Comparison of ENCODE assay signal across 8 cellular contexts in the genomic region with DNA sequence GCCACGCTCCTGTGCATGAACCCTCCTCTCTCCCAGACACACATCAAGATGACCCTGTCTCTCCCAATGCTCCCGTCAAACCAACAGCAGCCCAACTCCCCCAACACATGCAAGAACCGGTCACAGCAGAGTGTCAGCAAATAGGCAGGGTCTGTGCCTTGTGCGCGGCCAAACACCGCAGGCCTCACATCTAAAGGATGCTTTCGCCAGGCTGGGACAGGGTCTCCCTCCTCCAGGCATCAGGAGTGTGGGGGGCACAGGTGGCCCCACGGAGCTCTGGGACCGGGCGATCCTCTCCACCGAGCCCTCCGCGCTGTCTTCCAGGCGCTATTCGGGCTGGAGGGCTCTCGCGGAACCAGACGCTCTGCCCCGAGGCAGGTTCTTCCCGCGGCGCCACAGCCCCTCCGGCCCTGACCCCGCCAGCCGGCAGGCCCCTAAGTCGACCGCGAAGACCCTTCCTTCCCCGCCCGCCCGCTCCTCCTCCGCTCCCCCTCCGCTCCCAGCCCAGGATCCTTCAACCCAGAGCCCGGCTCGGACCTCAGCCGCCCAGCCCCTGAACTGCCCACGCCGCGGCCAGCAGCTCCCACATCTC. TPM values are rescaled to one million over a fixed set of nuclear protein-coding genes. Genes with fewer than 3 reads are reported as not detected.
DNase-seq lines count a peak whose midpoint lies in the region; ATAC-seq, FAIRE-seq and TF ChIP-seq lines count a peak whose summit lies in the region.

No MANE protein-coding gene starts in this region.

- H3K36me3 ChIP-seq in KMS-11 (ENCODE audit: insufficient read depth) (no peaks in the 10 kb centered on the region), esophagus muscularis mucosa (no peaks in the 10 kb centered on the region)

- no peak for FAIRE-seq in urothelium cell line (lab: Jason Lieb, UNC)

- H2AFZ ChIP-seq in KMS-11 (ENCODE audit: low read depth): peak overlapping the region; percentile 99

- DNase-seq in AG10803 (ENCODE audit: low read depth): peak; percentile 13
- DNase-seq in activated CD4-positive, alpha-beta T cell treated with anti-CD3 and anti-CD28 coated beads, Interleukin-2, amount 10 ng/mL, durations not matched to agents 24 days and 14 days: no peak
- DNase-seq in esophagus muscularis mucosa (ENCODE audit: extremely low spot score): no peak
- no peak for DNase-seq in naive B cell
- peak; percentile 28 for DNase-seq in urothelium cell line (ENCODE audit: low spot score)

- peaks cover 14% of the 10 kb centered on the region for H3K4me1 ChIP-seq in KMS-11 (ENCODE audit: low read depth, poor library complexity, severe bottlenecking)
- peaks cover 8 to 18% (median 17%) of the 10 kb centered on the region in 4 donors for H3K4me1 ChIP-seq in esophagus muscularis mucosa

- TF ChIP-seq POLR2A in esophagus muscularis mucosa (IDR thresholded peaks at IDR 0.05; ENCODE audit: low read depth): no peak

- H3K27me3 ChIP-seq in KMS-11 (ENCODE audit: insufficient read depth, low read depth) (no peaks in the 10 kb centered on the region), esophagus muscularis mucosa (no peaks in the 10 kb centered on the region)

- no peaks in the 10 kb centered on the region for H4K20me1 ChIP-seq in KMS-11 (ENCODE audit: insufficient read depth)

- no peaks in the 10 kb centered on the region for H3K9me3 Mint-ChIP-seq in activated CD4-positive, alpha-beta T cell treated with anti-CD3 and anti-CD28 coated beads, Interleukin-2, amount 10 ng/mL, durations not matched to agents 24 days and 14 days
- peaks cover 0 to 9% (median 0%) of the 10 kb centered on the region in 7 donors for H3K9me3 Mint-ChIP-seq in naive B cell

- H3K4me1 Mint-ChIP-seq in activated CD4-positive, alpha-beta T cell treated with anti-CD3 and anti-CD28 coated beads, Interleukin-2, amount 10 ng/mL, durations not matched to agents 24 days and 14 days: peaks cover 37% of the 10 kb centered on the region
- H3K4me1 Mint-ChIP-seq in naive B cell: peaks cover 15 to 30% (median 25%) of the 10 kb centered on the region in 3 donors

- TF ChIP-seq CTCF in AG10803 (conservative IDR thresholded peaks at IDR 0.05; ENCODE audit: low read length) (no peak), KMS-11 (conservative IDR thresholded peaks at IDR 0.05; ENCODE audit: low read depth, low read length) (no peak), esophagus muscularis mucosa (IDR thresholded peaks at IDR 0.05) (no peak)

- no peaks in the 10 kb centered on the region for H3K9me3 ChIP-seq in esophagus muscularis mucosa

- H3K27ac ChIP-seq in KMS-11: no peak overlapping the region
- peak overlapping the region; percentile 77 to 92 (median 86) for H3K27ac ChIP-seq in esophagus muscularis mucosa (replicated peaks in 1 of 4)

- WGBS in esophagus muscularis mucosa: 8% methylated on average over 11 of the region's 39 CpGs

- H3K36me3 Mint-ChIP-seq in activated CD4-positive, alpha-beta T cell treated with anti-CD3 and anti-CD28 coated beads, Interleukin-2, amount 10 ng/mL, durations not matched to agents 24 days and 14 days (ENCODE audit: low read depth): no peaks in the 10 kb centered on the region
- no peaks in the 10 kb centered on the region for H3K36me3 Mint-ChIP-seq in naive B cell

- peak overlapping the region; percentile 90 for H3K4me3 Mint-ChIP-seq in activated CD4-positive, alpha-beta T cell treated with anti-CD3 and anti-CD28 coated beads, Interleukin-2, amount 10 ng/mL, durations not matched to agents 24 days and 14 days
- peak overlapping the region; percentile 86 to 100 (median 94) for H3K4me3 Mint-ChIP-seq in naive B cell

- no peak for TF ChIP-seq EP300 in esophagus muscularis mucosa (IDR thresholded peaks at IDR 0.05)

- peak overlapping the region; percentile 88 for H3K27ac Mint-ChIP-seq in activated CD4-positive, alpha-beta T cell treated with anti-CD3 and anti-CD28 coated beads, Interleukin-2, amount 10 ng/mL, durations not matched to agents 24 days and 14 days
- peak overlapping the region; percentile 60 to 95 (median 90) for H3K27ac Mint-ChIP-seq in naive B cell

- no peaks in the 10 kb centered on the region for H3K79me2 ChIP-seq in KMS-11 (ENCODE audit: insufficient read depth, low read depth)

- ATAC-seq in GM19035 (IDR thresholded peaks at IDR 0.05; ENCODE audit: unreplicated experiment) (peak; percentile 7), naive B cell (ENCODE audit: low read depth in 2 of 2) (peak; percentile 4 to 5), GM18519 (IDR thresholded peaks at IDR 0.05; ENCODE audit: low FRiP score, unreplicated experiment) (no peak)

- peak overlapping the region; percentile 85 for H3K4me3 ChIP-seq in AG10803 (ENCODE audit: low read length)
- no peak overlapping the region for H3K4me3 ChIP-seq in KMS-11 (IDR thresholded peaks at IDR 0.05; ENCODE audit: insufficient read depth, low read depth, low read length)
- H3K4me3 ChIP-seq in esophagus muscularis mucosa: peak overlapping the region; percentile 78 to 86 (median 80)

- H3K4me2 ChIP-seq in KMS-11: peak overlapping the region; percentile 87

- intact Hi-C loops in activated CD4-positive, alpha-beta T cell treated with anti-CD3 and anti-CD28 coated beads, Interleukin-2, amount 10 ng/mL, durations not matched to agents 24 days and 14 days (cut with micrococcal nuclease): loop anchor here (2.0 to 10.0 kb wide), 4 partner anchors 370 to 1228 kb away; partner anchors contain the start of genes E2F8 and NUCB2
- intact Hi-C loops in esophagus muscularis mucosa (cut with DNase I): loop anchor here (5.0 kb wide), 1 partner anchor 95 kb away; the partner anchor contains the start of gene SAAL1

- peaks cover 3% of the 10 kb centered on the region for H3K27me3 Mint-ChIP-seq in activated CD4-positive, alpha-beta T cell treated with anti-CD3 and anti-CD28 coated beads, Interleukin-2, amount 10 ng/mL, durations not matched to agents 24 days and 14 days
- H3K27me3 Mint-ChIP-seq in naive B cell: no peaks in the 10 kb centered on the region

- H3K9ac ChIP-seq in KMS-11: peak overlapping the region; percentile 59; the same call in 1 of the 2 replicates

RNA-seq across cellular contexts. Expression of gene SERGEF, which starts 0.4 kb away (rescaled TPM):
- 26.2 and 35.8 TPM in 2 replicates for total RNA-seq in activated CD4-positive, alpha-beta T cell treated with anti-CD3 and anti-CD28 coated beads, Interleukin-2, amount 10 ng/mL, durations not matched to agents 24 days and 14 days
- total RNA-seq in esophagus muscularis mucosa: 10 to 100 TPM; 32.0 to 50.2 (median 37.6) TPM
- 10 to 100 TPM; 18.3 to 54.6 (median 42.6) TPM for polyA plus RNA-seq in naive B cell (ENCODE audit: low read depth in 6 of 6)

RNA-seq across cellular contexts. Expression of gene TPH1, which starts 33.7 kb away (rescaled TPM):
- 0.36 and 0.56 TPM in 2 replicates for total RNA-seq in activated CD4-positive, alpha-beta T cell treated with anti-CD3 and anti-CD28 coated beads, Interleukin-2, amount 10 ng/mL, durations not matched to agents 24 days and 14 days
- total RNA-seq in esophagus muscularis mucosa: under 1 TPM in 3 of 4 donors, not detected in 1; 0.06 to 0.42 (median 0.17) TPM
- polyA plus RNA-seq in naive B cell (ENCODE audit: low read depth in 6 of 6): not detected

Comparison
In these comparisons a context has a peak if more than half of its experiments do, and no peak if none do; other contexts are left out.
1. DNase-seq: peak in AG10803 (single experiment) and urothelium cell line (single experiment); none in activated CD4-positive, alpha-beta T cell treated with anti-CD3 and anti-CD28 coated beads, Interleukin-2, amount 10 ng/mL, durations not matched to agents 24 days and 14 days (single experiment), esophagus muscularis mucosa (single experiment) and naive B cell (single experiment).